Comparison of ENCODE assay signal across 9 cellular contexts in genomic region chr20:53900380-53900999, GRCh38.
A peak's percentile ranks its signal among the peaks of the same experiment; 100 is the strongest.
DNase-seq lines count a peak whose midpoint lies in the region; ATAC-seq, FAIRE-seq and TF ChIP-seq lines count a peak whose summit lies in the region.
"Had no signal": no experiment of that assay in that cellular context is flagged by ENCODE, and none has a peak within 500 bp of the region (broad histone marks: within the 10 kb centered on the region; RNA-seq: fewer than 3 reads in every experiment).

No MANE protein-coding gene starts in this region.

- ATAC-seq in gastrocnemius medialis (peak in 1 of 2 donors; percentile 28), GM21381 (IDR thresholded peaks at IDR 0.05; ENCODE audit: unreplicated experiment) (no peak)

- H3K27ac ChIP-seq in SK-N-SH (ENCODE audit: low read depth in 2 of 2, low read length in 1 of 2): peak overlapping the region; percentile 44 to 99
- peak overlapping the region; percentile 24 to 68 (median 62) for H3K27ac ChIP-seq in gastrocnemius medialis

- no peaks in the 10 kb centered on the region for H3K79me2 ChIP-seq in SK-N-SH (ENCODE audit: insufficient read depth)

- H3K9me2 ChIP-seq in SK-N-SH: no peaks in the 10 kb centered on the region

- H3F3A ChIP-seq in SK-N-SH (replicated peaks; ENCODE audit: insufficient read depth): peaks cover 42% of the 10 kb centered on the region

- intact Hi-C loops in gastrocnemius medialis (cut with DNase I; ENCODE audit: low total_unique reads): no loop called here

- no peak overlapping the region for H2AFZ ChIP-seq in SK-N-SH (ENCODE audit: low read depth)

- no peaks in the 10 kb centered on the region for H4K20me1 ChIP-seq in SK-N-SH (ENCODE audit: insufficient read depth)

- H3K9ac ChIP-seq in SK-N-SH: peak overlapping the region; percentile 73

- no peak for TF ChIP-seq POLR2A in gastrocnemius medialis (IDR thresholded peaks at IDR 0.05)

- TF ChIP-seq CTCF in SK-N-SH (IDR thresholded peaks at IDR 0.05) (no peak), foreskin fibroblast (IDR thresholded peaks at IDR 0.05; ENCODE audit: low read depth, low read length) (no peak), gastrocnemius medialis (IDR thresholded peaks at IDR 0.05 in 4 of 5, conservative IDR thresholded peaks at IDR 0.05 in 1 of 5) (no peak)

- no peaks in the 10 kb centered on the region for H3K9me3 ChIP-seq in SK-N-SH
- no peaks in the 10 kb centered on the region for H3K9me3 ChIP-seq in gastrocnemius medialis

- FAIRE-seq in GM18507 (lab: Jason Lieb, UNC): peak; percentile 51

- no peak for TF ChIP-seq RAD21 in SK-N-SH (IDR thresholded peaks at IDR 0.05; ENCODE audit: low read length)

- peak overlapping the region; percentile 21 to 35; a peak in 2 of 4 replicates for H3K4me3 ChIP-seq in SK-N-SH (ENCODE audit: low read depth in 2 of 2, low read length in 1 of 2)
- H3K4me3 ChIP-seq in foreskin fibroblast (ENCODE audit: low read depth in 1 of 2, low read length in 2 of 2): no peak overlapping the region
- H3K4me3 ChIP-seq in gastrocnemius medialis: no peak overlapping the region

- DNase-seq in GM18507 (ENCODE audit: extremely low spot score, insufficient read length, low read depth) (no peak), SK-N-SH (no peak), foreskin fibroblast (peak; percentile 81 to 83), gastrocnemius medialis (no peak), NCI-H524 treated with DMSO at 0.1 percent for 48 hours (lab: John Stamatoyannopoulos, UW) (no peak), GM03348 (ENCODE audit: low spot score) (no peak), NCI-H146 (lab: John Stamatoyannopoulos, UW) (no peak)
- DNase-seq: NCI-H2081 treated with DMSO at 0.1 percent for 48 hours had no signal

- H3K36me3 ChIP-seq in SK-N-SH (replicated peaks in 1 of 2; ENCODE audit: control insufficient read depth in 1 of 2, insufficient read depth in 2 of 2, low read length in 1 of 2) (no peaks in the 10 kb centered on the region), gastrocnemius medialis (no peaks in the 10 kb centered on the region)

- 6% methylated on average over 4 of the region's 4 CpGs for WGBS in SK-N-SH (ENCODE audit: low lambda C conversion rate)

- peak overlapping the region; percentile 65 for H3K4me2 ChIP-seq in SK-N-SH

- TF ChIP-seq EP300 in SK-N-SH (IDR thresholded peaks at IDR 0.05; ENCODE audit: borderline replicate concordance in 1 of 2, low read depth in 1 of 2, low read length in 1 of 2): peak in 1 of 2 experiments; percentile 82; a peak in 1 of 4 replicates

- POLR2A ChIA-PET in SK-N-SH (lab: Yijun Ruan, JAX): no interaction called here

- in situ Hi-C loops in gastrocnemius medialis (cut with MboI; ENCODE audit: low sequenced_read_pairs in 4 of 4): no loop called here

- no peaks in the 10 kb centered on the region for H3K27me3 ChIP-seq in SK-N-SH (ENCODE audit: insufficient read depth)
- no peaks in the 10 kb centered on the region for H3K27me3 ChIP-seq in gastrocnemius medialis

- CTCF ChIA-PET in SK-N-SH (lab: Yijun Ruan, JAX): interaction anchor here (0.9 to 2.7 kb wide), 4 partner anchors 16 to 322 kb away, joined by 3 to 20 read pairs (median 6); no protein-coding TSS in a partner anchor

- H3K4me1 ChIP-seq in SK-N-SH (ENCODE audit: control insufficient read depth in 1 of 2, insufficient read depth in 2 of 2, low read depth in 1 of 2, low read length in 1 of 2) (peaks cover 31 to 36% of the 10 kb centered on the region in 2 experiments), gastrocnemius medialis (peaks cover 6 to 22% of the 10 kb centered on the region in 2 donors)

TF ChIP-seq in SK-N-SH, 30 proteins besides CTCF, POLR2A, EP300 and RAD21:
- 0 out of 2 replicates have a peak, but pooled peaks have one; percentile 31 for TF ChIP-seq MAX (IDR thresholded peaks at IDR 0.05; ENCODE audit: low read depth)
- TF ChIP-seq ELF1 (IDR thresholded peaks at IDR 0.05): no peak
- no peak for TF ChIP-seq RCOR1 (IDR thresholded peaks at IDR 0.05; ENCODE audit: low read length)
- 0 out of 2 replicates have a peak, but pooled peaks have one; percentile 47 for TF ChIP-seq FOXM1 (IDR thresholded peaks at IDR 0.05; ENCODE audit: low read depth)
- no peak for TF ChIP-seq FOXJ3 (CRISPR knock-in tag; IDR thresholded peaks at IDR 0.05)
- no peak for TF ChIP-seq SMC3 (IDR thresholded peaks at IDR 0.05; ENCODE audit: low read depth, low read length)
- peak; percentile 83 for TF ChIP-seq TCF12 (IDR thresholded peaks at IDR 0.05)
- no peak for TF ChIP-seq RFX5 (IDR thresholded peaks at IDR 0.05; ENCODE audit: low read length)
- TF ChIP-seq JUND (IDR thresholded peaks at IDR 0.05): peak; percentile 42; the same call in 1 of the 2 replicates
- peak; percentile 20; the same call in 1 of the 2 replicates for TF ChIP-seq POLR2AphosphoS5 (IDR thresholded peaks at IDR 0.05; ENCODE audit: low read depth, low read length)
- TF ChIP-seq EZH2phosphoT487 (IDR thresholded peaks at IDR 0.05; ENCODE audit: borderline replicate concordance, low read depth): no peak
- TF ChIP-seq TEAD4 (IDR thresholded peaks at IDR 0.05; ENCODE audit: borderline replicate concordance, insufficient read depth): peak; percentile 77; the same call in 1 of the 2 replicates
- TF ChIP-seq IRF3 (IDR thresholded peaks at IDR 0.05; ENCODE audit: low read depth, low read length): no peak
- peak; percentile 84; the same call in 1 of the 2 replicates for TF ChIP-seq MEF2A (IDR thresholded peaks at IDR 0.05; ENCODE audit: borderline replicate concordance, low read depth)
- peak; percentile 84 for TF ChIP-seq PBX3 (IDR thresholded peaks at IDR 0.05)
- peak; percentile 63 for TF ChIP-seq NFIC (IDR thresholded peaks at IDR 0.05; ENCODE audit: borderline replicate concordance)
- no peak for TF ChIP-seq SIN3A (IDR thresholded peaks at IDR 0.05; ENCODE audit: borderline replicate concordance, low read depth, low read length)
- peak; percentile 47; the same call in 1 of the 2 replicates for TF ChIP-seq FOSL2 (IDR thresholded peaks at IDR 0.05; ENCODE audit: borderline replicate concordance, low read depth)
- TF ChIP-seq GABPA (IDR thresholded peaks at IDR 0.05; ENCODE audit: low read depth): peak; percentile 26; the same call in 1 of the 2 replicates
- peak; percentile 71; the same call in 1 of the 2 replicates for TF ChIP-seq RXRA (IDR thresholded peaks at IDR 0.05; ENCODE audit: borderline replicate concordance, low read depth)
TF ChIP-seq in SK-N-SH: peak in this region for 12.

Comparison
In these comparisons a context has a peak if more than half of its experiments do, and no peak if none do; other contexts are left out.
1. DNase-seq: peak in foreskin fibroblast (2 of 2); none in GM18507 (single experiment), SK-N-SH (single experiment), gastrocnemius medialis (0 of 2), NCI-H524 treated with DMSO at 0.1 percent for 48 hours (single experiment), GM03348 (single experiment) and NCI-H146 (single experiment).
2. H3K4me3 ChIP-seq: peak in SK-N-SH (2 of 2); none in foreskin fibroblast (0 of 2) and gastrocnemius medialis (0 of 4).